In the genomic region with DNA sequence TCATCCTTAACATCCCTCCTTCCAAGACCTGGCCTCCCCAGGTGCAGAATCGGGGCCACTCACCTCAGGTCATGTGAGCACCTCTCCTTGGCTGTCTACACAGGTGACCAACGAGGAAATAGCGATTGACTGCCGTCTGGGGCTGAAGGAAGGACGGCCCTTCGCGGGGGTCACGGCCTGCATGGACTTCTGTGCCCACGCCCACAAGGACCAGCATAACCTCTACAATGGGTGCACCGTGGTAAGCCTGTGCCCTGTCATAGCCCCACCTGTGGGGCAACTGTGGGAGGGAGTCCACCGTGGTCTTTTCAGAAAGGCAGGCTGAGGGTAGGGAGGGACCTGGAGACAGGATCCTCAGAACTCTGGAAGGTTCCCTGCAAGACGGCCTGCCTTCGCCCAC, we compare ENCODE assay signal across 10 cellular contexts. TPM values are rescaled to one million over a fixed set of nuclear protein-coding genes. Genes with fewer than 3 reads are reported as not detected.
DNase-seq lines count a peak whose midpoint lies in the region; TF ChIP-seq lines count a peak whose summit lies in the region.
"Had no signal": no experiment of that assay in that cellular context is flagged by ENCODE, and none has a peak within 500 bp of the region (broad histone marks: within the 10 kb centered on the region; RNA-seq: fewer than 3 reads in every experiment).

No MANE protein-coding gene starts in this region.

- H3K27ac ChIP-seq in right atrium auricular region (no peak overlapping the region), left ventricle myocardium inferior (replicated peaks) (no peak overlapping the region), caudate nucleus (ENCODE audit: low read depth, low read length) (peak overlapping the region; percentile 83), transverse colon (no peak overlapping the region)

- in situ Hi-C loops in transverse colon (cut with MboI; ENCODE audit: low pct_ligation_motif_present in 1 of 4, low pct_unique_long_range_greater_than_20kb in 1 of 4, low sequenced_read_pairs in 3 of 4), result no loop called here

- intact Hi-C loops in left ventricle myocardium inferior (cut with micrococcal nuclease), result no loop called here
- intact Hi-C loops in transverse colon (cut with DNase I; ENCODE audit: low total_unique reads), result no loop called here

- TF ChIP-seq EP300 in transverse colon (IDR thresholded peaks at IDR 0.05; ENCODE audit: low read depth), result no peak

- 88% methylated on average over 13 of the region's 13 CpGs; no CpG with 5 or more reads in 1 of the 2 donors for WGBS in transverse colon (ENCODE audit: low coverage in 1 of 2), 2 donors

- TF ChIP-seq CTCF in right atrium auricular region (IDR thresholded peaks at IDR 0.05), result no peak
- TF ChIP-seq CTCF in left ventricle myocardium inferior (IDR thresholded peaks at IDR 0.05; ENCODE audit: borderline replicate concordance), result no peak
- TF ChIP-seq CTCF in transverse colon (IDR thresholded peaks at IDR 0.05), result no peak

- no peaks in the 10 kb centered on the region for H3K27me3 ChIP-seq in right atrium auricular region
- H3K27me3 ChIP-seq in left ventricle myocardium inferior (ENCODE audit: low read depth), result no peaks in the 10 kb centered on the region
- H3K27me3 ChIP-seq in mucosa of stomach (ENCODE audit: control insufficient read depth, insufficient read depth, low read length), result no peaks in the 10 kb centered on the region
- no peaks in the 10 kb centered on the region for H3K27me3 ChIP-seq in transverse colon

- TF ChIP-seq POLR2A in transverse colon (IDR thresholded peaks at IDR 0.05), result no peak

- H3K4me3 ChIP-seq in right atrium auricular region, result no peak overlapping the region
- no peak overlapping the region for H3K4me3 ChIP-seq in left ventricle myocardium inferior
- no peak overlapping the region for H3K4me3 ChIP-seq in mucosa of stomach (ENCODE audit: low read length)
- no peak overlapping the region for H3K4me3 ChIP-seq in transverse colon
- H3K4me3 ChIP-seq: HAP-1 had no signal

- DNase-seq in right atrium auricular region (ENCODE audit: low spot score) (peak; percentile 30), left ventricle myocardium inferior (no peak), caudate nucleus (lab: John Stamatoyannopoulos, UW) (no peak), midbrain (lab: John Stamatoyannopoulos, UW) (no peak), EL (no peak), transverse colon (no peak)
- DNase-seq: CD4-positive, alpha-beta memory T cell; DMS79 had no signal

- H3K36me3 ChIP-seq in right atrium auricular region (peaks cover 33% of the 10 kb centered on the region), left ventricle myocardium inferior (peaks cover 55% of the 10 kb centered on the region), mucosa of stomach (ENCODE audit: control insufficient read depth, insufficient read depth, low read length) (peaks cover 35% of the 10 kb centered on the region), transverse colon (peaks cover 0 to 32% (median 3%) of the 10 kb centered on the region in 4 donors)

- H3K4me1 ChIP-seq in right atrium auricular region (no peaks in the 10 kb centered on the region), left ventricle myocardium inferior (no peaks in the 10 kb centered on the region), mucosa of stomach (ENCODE audit: control insufficient read depth, insufficient read depth, low read length) (peaks cover 18% of the 10 kb centered on the region), transverse colon (peaks cover 0 to 16% (median 5%) of the 10 kb centered on the region in 4 donors)
- H3K4me1 ChIP-seq: HAP-1 had no signal

- H3K9ac ChIP-seq in mucosa of stomach (ENCODE audit: low read length), result peak overlapping the region; percentile 13

- H3K9me3 ChIP-seq in right atrium auricular region (no peaks in the 10 kb centered on the region), left ventricle myocardium inferior (replicated peaks) (no peaks in the 10 kb centered on the region), mucosa of stomach (ENCODE audit: control insufficient read depth, low read length) (no peaks in the 10 kb centered on the region), transverse colon (no peaks in the 10 kb centered on the region)
- H3K9me3 ChIP-seq: HAP-1 had no signal

RNA-seq across cellular contexts. Expression of gene BOLA3, which starts 54.3 kb away (rescaled TPM):
- total RNA-seq in right atrium auricular region (100 to 1,000 TPM in 1 of 2 donors, 10 to 100 TPM in 1; 60.4 to 174 TPM), left ventricle myocardium inferior (81.2 TPM), transverse colon (10 to 100 TPM in 2 of 4 donors, 1 to 10 TPM in 1, not detected in 1; 3.0 to 51.5 (median 44.0) TPM)
